8 cellular contexts compared by ENCODE assay signal in the genomic region with DNA sequence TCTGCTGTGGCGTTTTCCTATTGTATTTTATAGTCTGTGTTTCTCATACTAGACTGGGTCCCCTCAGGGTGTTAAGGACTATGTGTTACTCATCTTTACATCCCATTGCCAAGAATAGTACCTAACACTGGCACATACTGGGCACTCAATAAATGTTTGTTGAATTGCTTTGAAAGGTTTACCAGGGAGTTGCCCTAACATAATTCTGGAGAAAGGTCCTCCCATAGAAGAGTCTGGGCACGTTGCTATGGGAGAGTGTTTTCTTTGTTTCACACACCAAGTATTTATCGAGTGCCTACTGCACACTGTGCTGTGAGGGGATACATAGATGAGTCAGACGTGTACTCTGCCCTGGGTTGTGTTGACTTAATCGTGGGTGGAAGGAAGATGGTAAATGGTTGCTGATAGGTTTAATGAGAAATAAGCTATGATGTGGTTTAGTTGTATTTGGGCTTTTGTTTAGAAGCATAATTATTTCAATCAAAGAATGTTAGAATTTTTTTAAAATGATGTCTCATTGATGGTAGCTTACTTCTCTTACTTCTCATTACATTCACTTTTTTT. TPM values are rescaled to one million over a fixed set of nuclear protein-coding genes. Genes with fewer than 3 reads are reported as not detected.
DNase-seq lines count a peak whose midpoint lies in the region; ATAC-seq and TF ChIP-seq lines count a peak whose summit lies in the region.

No MANE protein-coding gene starts in this region.

- dilution Hi-C loops in IMR-90 (cut with HindIII; ENCODE audit: low sequenced_read_pairs, unreplicated experiment) = no loop called here

- no peak overlapping the region; the same call in 1 of the 2 replicates for H4K5ac ChIP-seq in IMR-90 (ENCODE audit: low read depth, low read length)

- no peak overlapping the region for H2BK120ac ChIP-seq in IMR-90 (ENCODE audit: low read depth, low read length)

- no peak overlapping the region for H4K8ac ChIP-seq in IMR-90 (ENCODE audit: low read depth in 2 of 2, low read length in 2 of 2)

- CTCF ChIA-PET in IMR-90 (lab: Yijun Ruan, JAX) = interaction anchor here (1.4 kb wide), 1 partner anchor 55 kb away, joined by 4 read pairs; no protein-coding TSS in a partner anchor

- DNase-seq in SHP77 (lab: John Stamatoyannopoulos, UW) = peak; percentile 27 to 58
- no peak for DNase-seq in SHP77 treated with DMSO at 0.1 percent for 48 hours (lab: John Stamatoyannopoulos, UW)
- peak; percentile 76 for DNase-seq in IMR-90
- peak; percentile 50 for DNase-seq in adipocyte (ENCODE audit: low read depth)
- DNase-seq in non-pigmented ciliary epithelial cell (ENCODE audit: low read depth) = peak; percentile 55
- DNase-seq in HuH-7.5 (ENCODE audit: low spot score) = no peak
- DNase-seq in NCI-H2107 treated with DMSO at 0.1 percent for 48 hours (lab: John Stamatoyannopoulos, UW; ENCODE audit: unreplicated experiment) = no peak

- H2AFZ ChIP-seq in IMR-90 (replicated peaks; ENCODE audit: low read length, poor library complexity) = no peak overlapping the region

- H3K79me1 ChIP-seq in IMR-90 (ENCODE audit: low read depth in 1 of 2, low read length in 2 of 2) = peaks cover 18 to 26% of the 10 kb centered on the region in 2 experiments

- H3K9ac ChIP-seq in IMR-90 (ENCODE audit: low read depth, low read length) (no peak overlapping the region), adipocyte (ENCODE audit: low read length) (no peak overlapping the region)

- H3K18ac ChIP-seq in IMR-90 (ENCODE audit: low read depth, low read length) = no peak overlapping the region

- H2BK5ac ChIP-seq in IMR-90 (ENCODE audit: low read depth, low read length, poor library complexity, severe bottlenecking) = no peak overlapping the region

- BruUV-seq in IMR-90 (replicated peaks; lab: Mats Ljungman, UMichigan) = no TSS peak

- H4K20me1 ChIP-seq in IMR-90 (ENCODE audit: insufficient read depth, low read length) = no peaks in the 10 kb centered on the region

- POLR2A ChIA-PET in IMR-90 (lab: Charles Lee; ENCODE audit: unreplicated experiment) = no interaction called here

- H3K4me2 ChIP-seq in IMR-90 (ENCODE audit: low read depth, low read length) = no peak overlapping the region

- intact Hi-C loops in IMR-90 (cut with micrococcal nuclease) = no loop called here

- H2BK15ac ChIP-seq in IMR-90 (ENCODE audit: low read depth, low read length) = no peak overlapping the region

- no peak overlapping the region for H2AK5ac ChIP-seq in IMR-90 (ENCODE audit: low read depth, low read length)

- no peak for TF ChIP-seq POLR2A in IMR-90 (IDR thresholded peaks at IDR 0.05; ENCODE audit: low read depth, low read length)

- no peak overlapping the region for H3K14ac ChIP-seq in IMR-90 (replicated peaks; ENCODE audit: low read depth, low read length)

- H2BK20ac ChIP-seq in IMR-90 (ENCODE audit: low read depth, low read length) = no peak overlapping the region

- ATAC-seq in GM21717 (IDR thresholded peaks at IDR 0.05; ENCODE audit: unreplicated experiment) (peak; percentile 88), IMR-90 (ENCODE audit: low read depth) (peak; percentile 89)

- H2AK9ac ChIP-seq in IMR-90 (replicated peaks; ENCODE audit: low read depth, low read length, poor library complexity) = no peak overlapping the region

- peaks cover 3% of the 10 kb centered on the region for H3K9me1 ChIP-seq in IMR-90 (ENCODE audit: insufficient read depth, low read length)

- no peak overlapping the region for H3K56ac ChIP-seq in IMR-90 (ENCODE audit: extremely low read depth, insufficient read depth, low read length)

- H3K36me3 ChIP-seq in IMR-90 (ENCODE audit: control insufficient read depth, insufficient read depth, low read length) (no peaks in the 10 kb centered on the region), adipocyte (ENCODE audit: control insufficient read depth, insufficient read depth, low read length, severe bottlenecking) (peaks cover 3% of the 10 kb centered on the region)

- WGBS in IMR-90 (ENCODE audit: extremely low coverage in 2 of 2, insufficient read length in 1 of 2), 2 experiments = 100% methylated on average over 1 of the region's 5 CpGs; no CpG with 5 or more reads in 1 of the 2 experiments

- TF ChIP-seq CTCF in IMR-90 (conservative IDR thresholded peaks at IDR 0.05; ENCODE audit: low read depth, low read length) = no peak

- H3K27me3 ChIP-seq in IMR-90 (ENCODE audit: control insufficient read depth, insufficient read depth, low read length) = no peaks in the 10 kb centered on the region
- H3K27me3 ChIP-seq in adipocyte (replicated peaks; ENCODE audit: control insufficient read depth, insufficient read depth, low read length) = no peaks in the 10 kb centered on the region

- no peaks in the 10 kb centered on the region for H3K9me3 ChIP-seq in IMR-90 (ENCODE audit: control insufficient read depth, insufficient read depth, low read length)
- no peaks in the 10 kb centered on the region for H3K9me3 ChIP-seq in adipocyte (ENCODE audit: control insufficient read depth, low read length)

- peak; percentile 10; the same call in 1 of the 2 replicates for TF ChIP-seq RAD21 in IMR-90 (IDR thresholded peaks at IDR 0.05; ENCODE audit: low read length)

- H3K27ac ChIP-seq in IMR-90 (ENCODE audit: insufficient read depth, low read length) = no peak overlapping the region

- no peak overlapping the region for H3K23ac ChIP-seq in IMR-90 (ENCODE audit: low read depth, low read length)

- H3K4me3 ChIP-seq in IMR-90 (ENCODE audit: insufficient read depth, low read depth, low read length) (no peak overlapping the region), adipocyte (ENCODE audit: low read length) (no peak overlapping the region)

- H4K91ac ChIP-seq in IMR-90 (ENCODE audit: insufficient read depth, low read depth, low read length) = no peak overlapping the region

- peaks cover 3% of the 10 kb centered on the region for H3K4me1 ChIP-seq in IMR-90 (ENCODE audit: control insufficient read depth, insufficient read depth, low read length)
- peaks cover 10% of the 10 kb centered on the region for H3K4me1 ChIP-seq in adipocyte (ENCODE audit: control insufficient read depth, insufficient read depth, low read length)

- 0 out of 2 replicates have a peak overlapping the region, but pooled peaks have one; percentile 41 for H3K4ac ChIP-seq in IMR-90 (ENCODE audit: low read depth, low read length)

- in situ Hi-C loops in IMR-90 (cut with MboI; ENCODE audit: low sequenced_read_pairs) = no loop called here

TF ChIP-seq in IMR-90, 13 proteins besides CTCF, POLR2A, EP300 and RAD21:
- no peak for TF ChIP-seq MAFK (IDR thresholded peaks at IDR 0.05; ENCODE audit: low read depth, low read length)
- TF ChIP-seq, protein P1, sequence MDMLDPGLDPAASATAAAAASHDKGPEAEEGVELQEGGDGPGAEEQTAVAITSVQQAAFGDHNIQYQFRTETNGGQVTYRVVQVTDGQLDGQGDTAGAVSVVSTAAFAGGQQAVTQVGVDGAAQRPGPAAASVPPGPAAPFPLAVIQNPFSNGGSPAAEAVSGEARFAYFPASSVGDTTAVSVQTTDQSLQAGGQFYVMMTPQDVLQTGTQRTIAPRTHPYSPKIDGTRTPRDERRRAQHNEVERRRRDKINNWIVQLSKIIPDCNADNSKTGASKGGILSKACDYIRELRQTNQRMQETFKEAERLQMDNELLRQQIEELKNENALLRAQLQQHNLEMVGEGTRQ (IDR thresholded peaks at IDR 0.05; ENCODE audit: low read depth, low read length) = no peak
- TF ChIP-seq FOS (IDR thresholded peaks at IDR 0.05; ENCODE audit: low read depth, low read length) = peak; percentile 54
- TF ChIP-seq, protein P2, sequence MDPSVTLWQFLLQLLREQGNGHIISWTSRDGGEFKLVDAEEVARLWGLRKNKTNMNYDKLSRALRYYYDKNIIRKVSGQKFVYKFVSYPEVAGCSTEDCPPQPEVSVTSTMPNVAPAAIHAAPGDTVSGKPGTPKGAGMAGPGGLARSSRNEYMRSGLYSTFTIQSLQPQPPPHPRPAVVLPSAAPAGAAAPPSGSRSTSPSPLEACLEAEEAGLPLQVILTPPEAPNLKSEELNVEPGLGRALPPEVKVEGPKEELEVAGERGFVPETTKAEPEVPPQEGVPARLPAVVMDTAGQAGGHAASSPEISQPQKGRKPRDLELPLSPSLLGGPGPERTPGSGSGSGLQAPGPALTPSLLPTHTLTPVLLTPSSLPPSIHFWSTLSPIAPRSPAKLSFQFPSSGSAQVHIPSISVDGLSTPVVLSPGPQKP (IDR thresholded peaks at IDR 0.05; ENCODE audit: borderline replicate concordance, low read depth, low read length) = no peak
- TF ChIP-seq SMC3 (IDR thresholded peaks at IDR 0.05; ENCODE audit: low read depth, low read length) = no peak
- no peak for TF ChIP-seq RFX5 (IDR thresholded peaks at IDR 0.05; ENCODE audit: low read depth, low read length)
- TF ChIP-seq NFE2L2 (IDR thresholded peaks at IDR 0.05; ENCODE audit: low read depth, low read length) = no peak
- no peak for TF ChIP-seq CHD1 (IDR thresholded peaks at IDR 0.05; ENCODE audit: low read depth, low read length)
- TF ChIP-seq MAZ (IDR thresholded peaks at IDR 0.05; ENCODE audit: borderline replicate concordance, low read depth, low read length) = no peak
- TF ChIP-seq MXI1 (IDR thresholded peaks at IDR 0.05; ENCODE audit: borderline replicate concordance, low read depth, low read length) = no peak
- TF ChIP-seq RCOR1 (IDR thresholded peaks at IDR 0.05; ENCODE audit: insufficient replicate concordance, low read length) = no peak
- TF ChIP-seq CEBPB (IDR thresholded peaks at IDR 0.05; ENCODE audit: low read depth, low read length) = no peak
- TF ChIP-seq BHLHE40 (IDR thresholded peaks at IDR 0.05; ENCODE audit: low read depth, low read length) = 0 out of 2 replicates have a peak, but pooled peaks have one; percentile 30

RNA-seq across cellular contexts. Expression of a gene that starts 42.9 kb away (rescaled TPM):
- total RNA-seq in IMR-90 (2012; rRNA removed) = 7.0 and 10.8 TPM in 2 replicates
- polyA plus RNA-seq in IMR-90 (2012; rRNA removed) = 9.6 and 11.4 TPM in 2 replicates
- polyA plus RNA-seq in IMR-90 (2012; cell fraction: cytosol; rRNA removed) = 1.8 and 3.5 TPM in 2 replicates
- 6.8 and 17.8 TPM in 2 replicates for polyA plus RNA-seq in IMR-90 (2012; cell fraction: nucleus; rRNA removed; ENCODE audit: low replicate concordance)

Comparison
In these comparisons a context has a peak if more than half of its experiments do, and no peak if none do; other contexts are left out.
1. DNase-seq: peak in SHP77 (2 of 2), IMR-90 (single experiment), adipocyte (single experiment) and non-pigmented ciliary epithelial cell (single experiment); none in SHP77 treated with DMSO at 0.1 percent for 48 hours (single experiment), HuH-7.5 (single experiment) and NCI-H2107 treated with DMSO at 0.1 percent for 48 hours (single experiment).